In the genomic region with DNA sequence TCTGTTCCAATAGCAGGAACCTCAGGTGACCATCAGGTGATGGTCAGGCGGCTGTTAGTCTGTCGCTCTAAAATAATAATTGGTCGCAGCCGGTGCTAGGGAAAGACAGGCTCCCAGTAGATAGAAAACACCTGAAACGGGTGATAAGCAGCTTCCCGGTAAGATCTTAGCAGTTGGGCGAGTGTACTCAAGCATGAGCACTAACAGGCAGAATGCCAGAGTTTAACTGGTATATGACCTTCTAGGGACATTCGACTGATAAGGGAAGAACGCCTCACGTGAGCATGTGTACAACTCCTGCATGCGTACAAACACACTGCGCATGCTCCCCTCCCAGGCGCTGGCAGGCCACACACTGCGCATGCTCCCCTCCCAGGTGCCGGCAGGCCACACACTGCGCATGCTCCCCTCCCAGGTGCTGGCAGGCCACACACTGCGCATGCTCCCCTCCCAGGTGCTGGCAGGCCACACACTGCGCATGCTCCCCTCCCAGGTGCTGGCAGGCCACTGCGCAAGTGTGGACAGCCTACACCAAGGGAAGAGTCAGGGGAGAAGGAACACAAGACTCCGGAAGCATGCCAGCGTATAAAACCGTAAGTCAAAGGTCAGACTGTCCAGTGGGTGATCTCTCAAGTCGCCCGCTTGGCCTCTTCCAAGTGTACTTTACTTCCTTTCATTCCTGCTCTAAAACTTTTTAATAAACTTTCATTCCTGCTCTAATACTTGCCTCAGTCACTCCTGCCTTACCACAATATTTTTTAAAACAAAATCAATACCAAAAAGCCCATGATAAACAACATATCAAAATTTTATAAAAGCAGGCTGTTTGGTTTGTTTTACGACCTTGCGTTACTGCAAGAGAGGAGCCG, we compare ENCODE assay signal across 7 cellular contexts. TPM values are rescaled to one million over a fixed set of nuclear protein-coding genes. Genes with fewer than 3 reads are reported as not detected.
A peak's percentile ranks its signal among the peaks of the same experiment; 100 is the strongest.
DNase-seq lines count a peak whose midpoint lies in the region; ATAC-seq and TF ChIP-seq lines count a peak whose summit lies in the region.

No MANE protein-coding gene starts in this region.

- H3K27ac ChIP-seq in RWPE1: peak overlapping the region; percentile 59
- H3K27ac ChIP-seq in right lobe of liver: peak overlapping the region in 2 of 3 donors; percentile 7 to 67
- no peak overlapping the region for H3K27ac ChIP-seq in stomach smooth muscle (ENCODE audit: low read length)

- no peaks in the 10 kb centered on the region for H3K27me3 Mint-ChIP-seq in chondrocyte (ENCODE audit: low read depth)

- WGBS in right lobe of liver (ENCODE audit: insufficient coverage, low coverage, low lambda C conversion rate, missing lambda C conversion rate): 15% methylated on average over 19 of the region's 27 CpGs

- H3K9me3 ChIP-seq in right lobe of liver: no peaks in the 10 kb centered on the region
- no peaks in the 10 kb centered on the region for H3K9me3 ChIP-seq in stomach smooth muscle (ENCODE audit: control insufficient read depth in 2 of 2, low read length in 2 of 2)

- no peaks in the 10 kb centered on the region for H3K36me3 ChIP-seq in right lobe of liver
- H3K36me3 ChIP-seq in stomach smooth muscle (ENCODE audit: control insufficient read depth in 2 of 2, insufficient read depth in 2 of 2, low read length in 2 of 2): no peaks in the 10 kb centered on the region

- peak; percentile 86 for TF ChIP-seq POLR2A in right lobe of liver (IDR thresholded peaks at IDR 0.05)

- H3K9me3 Mint-ChIP-seq in chondrocyte (ENCODE audit: low read depth): peaks cover 5% of the 10 kb centered on the region

- H3K4me1 Mint-ChIP-seq in chondrocyte (ENCODE audit: low read depth): peaks cover 24% of the 10 kb centered on the region

- ATAC-seq in right lobe of liver (peak; percentile 96 to 98 (median 98)), GM18858 (IDR thresholded peaks at IDR 0.05; ENCODE audit: unreplicated experiment) (no peak)

- POLR2A ChIA-PET in RWPE1 (lab: Yijun Ruan, JAX; ENCODE audit: low non-redundant PET): no interaction called here

- H3K27ac Mint-ChIP-seq in chondrocyte (ENCODE audit: unreplicated experiment): peak overlapping the region; percentile 57

- peak overlapping the region in 1 of 2 donors; percentile 51 for H3K9ac ChIP-seq in stomach smooth muscle (ENCODE audit: low read length in 2 of 2)

- peak overlapping the region; percentile 14 to 47 (median 40) for H3K4me3 ChIP-seq in right lobe of liver
- peak overlapping the region; percentile 60 to 66 for H3K4me3 ChIP-seq in stomach smooth muscle (ENCODE audit: low read length in 2 of 2)

- TF ChIP-seq CTCF in RWPE1 (conservative IDR thresholded peaks at IDR 0.05; ENCODE audit: low read depth): no peak
- no peak for TF ChIP-seq CTCF in chondrocyte (IDR thresholded peaks at IDR 0.05)
- TF ChIP-seq CTCF in right lobe of liver (IDR thresholded peaks at IDR 0.05): no peak

- no peaks in the 10 kb centered on the region for H3K36me3 Mint-ChIP-seq in chondrocyte (ENCODE audit: low read depth)

- intact Hi-C loops in right lobe of liver (cut with DNase I): no loop called here

- DNase-seq in HT-29 (ENCODE audit: low spot score) (peak; percentile 87), RWPE1 (ENCODE audit: low spot score) (peak; percentile 95), chondrocyte (ENCODE audit: low spot score) (no peak), right lobe of liver (peak; percentile 85 to 95 (median 93)), A172 (ENCODE audit: low spot score) (no peak)

- CTCF ChIA-PET in RWPE1 (lab: Yijun Ruan, JAX): no interaction called here

- H3K4me3 Mint-ChIP-seq in chondrocyte (ENCODE audit: unreplicated experiment): peak overlapping the region; percentile 66

- H3K27me3 ChIP-seq in right lobe of liver: no peaks in the 10 kb centered on the region
- H3K27me3 ChIP-seq in stomach smooth muscle (ENCODE audit: control insufficient read depth in 1 of 2, insufficient read depth in 2 of 2, low read length in 2 of 2): no peaks in the 10 kb centered on the region

- H3K4me1 ChIP-seq in right lobe of liver (no peaks in the 10 kb centered on the region), stomach smooth muscle (ENCODE audit: control insufficient read depth, insufficient read depth, low read length) (peaks cover 5% of the 10 kb centered on the region)

RNA-seq across cellular contexts. Expression of a gene that starts 24.5 kb away (rescaled TPM):
- not detected in 2 replicates for total RNA-seq in HT-29 (2014; rRNA removed; shearing (Covaris generic))
- total RNA-seq in chondrocyte (not detected in 3 replicates), right lobe of liver (not detected)
- total RNA-seq in A172 (2014; rRNA removed; shearing (Covaris generic)): not detected in 2 replicates

RNA-seq across cellular contexts. Expression of a gene that starts 36.1 kb away (rescaled TPM):
- total RNA-seq in HT-29 (2014; rRNA removed; shearing (Covaris generic)): 162 and 185 TPM in 2 replicates
- 8.1 to 13.1 TPM (median 10.5 TPM) in 3 replicates for total RNA-seq in chondrocyte
- under 1 TPM; 0.35 to 0.80 (median 0.44) TPM for total RNA-seq in right lobe of liver
- total RNA-seq in A172 (2014; rRNA removed; shearing (Covaris generic)): 30.0 and 53.5 TPM in 2 replicates

Comparison
In these comparisons a context has a peak if more than half of its experiments do, and no peak if none do; other contexts are left out.
1. DNase-seq: peak in HT-29 (single experiment), RWPE1 (single experiment) and right lobe of liver (3 of 3); none in chondrocyte (single experiment) and A172 (single experiment).